1 cellular context compared by ENCODE assay signal in genomic region chr10:78997635-78998618, GRCh38.
TF ChIP-seq lines count a peak whose summit lies in the region.

No MANE protein-coding gene starts in this region.

TF ChIP-seq in HepG2, 621 proteins besides CTCF, POLR2A, EP300 and RAD21 (continued from another document and continues in another):
- TF ChIP-seq ARID4A (CRISPR knock-in tag; IDR thresholded peaks at IDR 0.05; ENCODE audit: borderline replicate concordance) (no peak), YEATS2 (CRISPR knock-in tag; IDR thresholded peaks at IDR 0.05; ENCODE audit: borderline replicate concordance) (peak; percentile 52; the same call in 1 of the 2 replicates), DDIT3 (CRISPR knock-in tag; IDR thresholded peaks at IDR 0.05) (no peak), ARID5B (CRISPR knock-in tag; IDR thresholded peaks at IDR 0.05) (peak; percentile 60), SOX13 (IDR thresholded peaks at IDR 0.05) (no peak), SOX13 (CRISPR knock-in tag; conservative IDR thresholded peaks at IDR 0.05 in 1 of 2, IDR thresholded peaks at IDR 0.05 in 1 of 2) (0 out of 4 replicates have a peak, but pooled peaks of 1 of the 2 experiments have one; percentile 30), FOSL2 (CRISPR knock-in tag; IDR thresholded peaks at IDR 0.05) (peak; percentile 64), CBFB (CRISPR knock-in tag; IDR thresholded peaks at IDR 0.05) (no peak), HNRNPH1 (optimal IDR thresholded peaks at IDR 0.05; ENCODE audit: low read depth, low read length) (no peak), PITX1 (CRISPR knock-in tag; IDR thresholded peaks at IDR 0.05) (0 out of 2 replicates have a peak, but pooled peaks have one; percentile 9), MAX (IDR thresholded peaks at IDR 0.05) (peak; percentile 85), IRF2 (CRISPR knock-in tag; IDR thresholded peaks at IDR 0.05) (no peak), ATF3 (CRISPR knock-in tag; IDR thresholded peaks at IDR 0.05) (peak; percentile 69), ZFP90 (CRISPR knock-in tag; IDR thresholded peaks at IDR 0.05; ENCODE audit: borderline replicate concordance) (no peak), KMT2B (CRISPR knock-in tag; IDR thresholded peaks at IDR 0.05) (peak; percentile 27; the same call in 1 of the 2 replicates), PAX8 (CRISPR knock-in tag; IDR thresholded peaks at IDR 0.05; ENCODE audit: borderline replicate concordance) (no peak), ZNF468 (CRISPR knock-in tag; IDR thresholded peaks at IDR 0.05) (no peak), THRA (CRISPR knock-in tag; IDR thresholded peaks at IDR 0.05; ENCODE audit: borderline replicate concordance) (peak; percentile 16; the same call in 1 of the 2 replicates), FOXP4 (CRISPR knock-in tag; IDR thresholded peaks at IDR 0.05) (0 out of 2 replicates have a peak, but pooled peaks have one; percentile 41), ZNF280D (CRISPR knock-in tag; IDR thresholded peaks at IDR 0.05) (no peak), HDAC2 (CRISPR knock-in tag; IDR thresholded peaks at IDR 0.05) (0 out of 2 replicates have a peak, but pooled peaks have one; percentile 31), MXI1 (IDR thresholded peaks at IDR 0.05; ENCODE audit: borderline replicate concordance, low read depth, low read length) (0 out of 3 replicates have a peak, but pooled peaks have one; percentile 21), ZFP36L1 (CRISPR knock-in tag; IDR thresholded peaks at IDR 0.05) (no peak), PRDM4 (CRISPR knock-in tag; IDR thresholded peaks at IDR 0.05; ENCODE audit: borderline replicate concordance) (no peak), CBX5 (CRISPR knock-in tag; IDR thresholded peaks at IDR 0.05; ENCODE audit: borderline replicate concordance) (peak; percentile 76), ZNF556 (CRISPR knock-in tag; IDR thresholded peaks at IDR 0.05; ENCODE audit: borderline replicate concordance) (no peak), SYNCRIP (IDR thresholded peaks at IDR 0.05; ENCODE audit: insufficient read depth, low read depth, low read length) (no peak), YEATS4 (CRISPR knock-in tag; IDR thresholded peaks at IDR 0.05; ENCODE audit: borderline replicate concordance) (0 out of 2 replicates have a peak, but pooled peaks have one; percentile 37), XRCC5 (optimal IDR thresholded peaks at IDR 0.05; ENCODE audit: low read length) (no peak), ZNF501 (CRISPR knock-in tag; IDR thresholded peaks at IDR 0.05) (0 out of 2 replicates have a peak, but pooled peaks have one; percentile 24), NPAS2 (CRISPR knock-in tag; IDR thresholded peaks at IDR 0.05; ENCODE audit: borderline replicate concordance) (no peak), KAT7 (CRISPR knock-in tag; IDR thresholded peaks at IDR 0.05; ENCODE audit: borderline replicate concordance) (no peak), CEBPG (CRISPR knock-in tag; IDR thresholded peaks at IDR 0.05) (peak; percentile 91), FOXP1 (IDR thresholded peaks at IDR 0.05) (no peak), FOXP1 (CRISPR knock-in tag; IDR thresholded peaks at IDR 0.05) (peak; percentile 77), THAP8 (CRISPR knock-in tag; IDR thresholded peaks at IDR 0.05; ENCODE audit: borderline replicate concordance) (no peak), GATAD2A (CRISPR knock-in tag; IDR thresholded peaks at IDR 0.05) (peak; percentile 89), ZNF33A (CRISPR knock-in tag; IDR thresholded peaks at IDR 0.05; ENCODE audit: borderline replicate concordance) (no peak), LCORL (IDR thresholded peaks at IDR 0.05) (no peak), LCORL (CRISPR knock-in tag; IDR thresholded peaks at IDR 0.05) (peak; percentile 67; the same call in 1 of the 2 replicates), BCL6 (CRISPR knock-in tag; IDR thresholded peaks at IDR 0.05) (peak; percentile 59)
